Comparison of ENCODE assay signal across 18 cellular contexts in the genomic region with DNA sequence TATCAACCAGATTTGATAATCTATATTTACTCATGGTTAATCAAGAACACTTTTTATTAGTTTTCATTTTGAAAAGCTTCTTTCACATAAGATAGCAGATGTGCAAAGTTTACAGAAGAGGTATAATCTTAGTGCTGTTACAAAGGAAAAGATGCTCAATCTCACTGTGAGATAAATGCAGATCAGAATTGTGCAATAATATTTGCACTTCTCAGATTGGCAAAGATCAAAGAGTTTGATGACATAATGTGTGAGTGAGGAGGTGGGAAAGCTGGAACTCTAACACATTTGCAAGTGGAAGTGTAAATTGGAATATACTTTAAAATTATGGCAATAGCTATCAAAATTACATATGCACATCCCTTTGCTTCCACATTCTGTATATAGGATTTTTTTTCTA. TPM values are rescaled to one million over a fixed set of nuclear protein-coding genes. Genes with fewer than 3 reads are reported as not detected.
DNase-seq lines count a peak whose midpoint lies in the region; ATAC-seq, FAIRE-seq and TF ChIP-seq lines count a peak whose summit lies in the region.
"Had no signal": no experiment of that assay in that cellular context is flagged by ENCODE, and none has a peak within 500 bp of the region (broad histone marks: within the 10 kb centered on the region; RNA-seq: fewer than 3 reads in every experiment).

No MANE protein-coding gene starts in this region.

- in situ Hi-C loops in IMR-90 (cut with MboI; ENCODE audit: low sequenced_read_pairs): no loop called here

- no TSS peak for BruUV-seq in IMR-90 (replicated peaks; lab: Mats Ljungman, UMichigan)
- no TSS peak for BruUV-seq in OCI-LY7 (replicated peaks; lab: Mats Ljungman, UMichigan)

- no peak overlapping the region for H2BK20ac ChIP-seq in IMR-90 (ENCODE audit: low read depth, low read length)
- H2BK20ac ChIP-seq in H1 (ENCODE audit: low read length): no peak overlapping the region

- H2BK15ac ChIP-seq in IMR-90 (ENCODE audit: low read depth, low read length): no peak overlapping the region
- H2BK15ac ChIP-seq in H1 (ENCODE audit: low read length): no peak overlapping the region

- H3K4ac ChIP-seq in IMR-90 (ENCODE audit: low read depth, low read length): no peak overlapping the region
- no peak overlapping the region for H3K4ac ChIP-seq in H1 (replicated peaks; ENCODE audit: insufficient read length, low read depth, low read length)

- FAIRE-seq in H1 (lab: Jason Lieb, UNC): no peak
- FAIRE-seq: GM12891, GM18507 had no signal

- no peaks in the 10 kb centered on the region for H3K36me3 ChIP-seq in IMR-90 (ENCODE audit: control insufficient read depth, insufficient read depth, low read length)
- no peaks in the 10 kb centered on the region for H3K36me3 ChIP-seq in H1 (ENCODE audit: control insufficient read depth in 2 of 4, insufficient read depth in 4 of 4, low read length in 3 of 4)
- H3K36me3 ChIP-seq in Peyer's patch: no peaks in the 10 kb centered on the region
- no peaks in the 10 kb centered on the region for H3K36me3 ChIP-seq in OCI-LY7 (ENCODE audit: insufficient read depth, low read length)
- H3K36me3 ChIP-seq: BE2C; BLaER1 treated with 17β-estradiol and CSF1 and Interleukin-3, amounts not matched to agents 10 nM and 100 nM had no signal

- H3K4me1 ChIP-seq in IMR-90 (ENCODE audit: control insufficient read depth, insufficient read depth, low read length) (no peaks in the 10 kb centered on the region), H1 (replicated peaks in 1 of 4; ENCODE audit: control insufficient read depth in 3 of 4, insufficient read depth in 4 of 4, low read length in 3 of 4) (no peaks in the 10 kb centered on the region; a peak in 1 of 7 replicates), Peyer's patch (no peaks in the 10 kb centered on the region), OCI-LY7 (ENCODE audit: insufficient read depth, low read length, poor library complexity, severe bottlenecking) (no peaks in the 10 kb centered on the region)
- H3K4me1 ChIP-seq: BE2C had no signal

- TF ChIP-seq CTCF in IMR-90 (conservative IDR thresholded peaks at IDR 0.05; ENCODE audit: low read depth, low read length): no peak
- TF ChIP-seq CTCF in H1 (IDR thresholded peaks at IDR 0.05; ENCODE audit: control extremely low read depth in 1 of 3, insufficient read depth in 1 of 3, low read depth in 1 of 3, low read length in 3 of 3): no peak
- TF ChIP-seq CTCF in Peyer's patch (IDR thresholded peaks at IDR 0.05): no peak
- no peak for TF ChIP-seq CTCF in OCI-LY7 (conservative IDR thresholded peaks at IDR 0.05; ENCODE audit: low read length)

- no peak for TF ChIP-seq POLR2A in IMR-90 (IDR thresholded peaks at IDR 0.05; ENCODE audit: low read depth, low read length)
- no peak for TF ChIP-seq POLR2A in H1 (IDR thresholded peaks at IDR 0.05; ENCODE audit: control extremely low read depth in 1 of 2, low read depth in 2 of 2, low read length in 2 of 2)
- no peak for TF ChIP-seq POLR2A in Peyer's patch (IDR thresholded peaks at IDR 0.05)

- no peak overlapping the region for H2AK9ac ChIP-seq in IMR-90 (replicated peaks; ENCODE audit: low read depth, low read length, poor library complexity)

- ATAC-seq in IMR-90 (ENCODE audit: low read depth) (no peak), HG03175 (IDR thresholded peaks at IDR 0.05; ENCODE audit: unreplicated experiment) (no peak)

- no peak overlapping the region for H2BK12ac ChIP-seq in H1 (ENCODE audit: low read depth, low read length)

- H2BK120ac ChIP-seq in IMR-90 (ENCODE audit: low read depth, low read length): no peak overlapping the region
- H2BK120ac ChIP-seq in H1 (replicated peaks; ENCODE audit: low read depth, low read length): no peak overlapping the region

- H4K5ac ChIP-seq in IMR-90 (ENCODE audit: low read depth, low read length) (no peak overlapping the region), H1 (ENCODE audit: insufficient read length, low read depth, low read length) (no peak overlapping the region)

- no peaks in the 10 kb centered on the region for H3K79me2 ChIP-seq in H1 (ENCODE audit: control insufficient read depth in 1 of 2, insufficient read depth in 2 of 2, low read length in 2 of 2)
- H3K79me2 ChIP-seq in OCI-LY7 (ENCODE audit: insufficient read depth, low read depth, low read length): no peaks in the 10 kb centered on the region

- H3K23ac ChIP-seq in IMR-90 (ENCODE audit: low read depth, low read length) (no peak overlapping the region), H1 (ENCODE audit: insufficient read length) (no peak overlapping the region)

- CTCF ChIA-PET in IMR-90 (lab: Yijun Ruan, JAX) (no interaction called here), H1 (lab: Charles Lee; ENCODE audit: partially characterized antibody) (interaction anchor here (0.7 kb wide), 1 partner anchor 52 kb away, joined by 3 read pairs; no protein-coding TSS in a partner anchor), OCI-LY7 (lab: Charles Lee; ENCODE audit: unreplicated experiment) (no interaction called here)

- dilution Hi-C loops in IMR-90 (cut with HindIII; ENCODE audit: low sequenced_read_pairs, unreplicated experiment): no loop called here

- POLR2A ChIA-PET in IMR-90 (lab: Charles Lee; ENCODE audit: unreplicated experiment): no interaction called here
- POLR2A ChIA-PET in H1 (lab: Charles Lee; ENCODE audit: partially characterized antibody): no interaction called here
- POLR2A ChIA-PET in OCI-LY7 (lab: Charles Lee): interaction anchor here (0.6 kb wide), 1 partner anchor 44 kb away, joined by 3 read pairs; no protein-coding TSS in a partner anchor

- H3K4me3 ChIP-seq in IMR-90 (ENCODE audit: insufficient read depth, low read depth, low read length) (no peak overlapping the region), H1 (ENCODE audit: extremely low read depth in 1 of 4, insufficient read depth in 2 of 4, low read depth in 3 of 4, low read length in 4 of 4) (no peak overlapping the region), Peyer's patch (no peak overlapping the region), OCI-LY7 (ENCODE audit: low read depth, low read length, poor library complexity, severe bottlenecking) (no peak overlapping the region)
- H3K4me3 ChIP-seq: BLaER1 treated with 17β-estradiol and CSF1 and Interleukin-3, amounts not matched to agents 10 nM and 100 nM had no signal

- H2AFZ ChIP-seq in IMR-90 (replicated peaks; ENCODE audit: low read length, poor library complexity): no peak overlapping the region
- H2AFZ ChIP-seq in H1 (ENCODE audit: low read length): no peak overlapping the region
- no peak overlapping the region for H2AFZ ChIP-seq in OCI-LY7 (ENCODE audit: low read length)

- TF ChIP-seq EP300 in H1 (IDR thresholded peaks at IDR 0.05; ENCODE audit: borderline replicate concordance in 1 of 2, low read depth in 2 of 2, low read length in 2 of 2): no peak

- H4K91ac ChIP-seq in IMR-90 (ENCODE audit: insufficient read depth, low read depth, low read length) (no peak overlapping the region), H1 (replicated peaks; ENCODE audit: insufficient read length, low read length) (no peak overlapping the region)

- no peaks in the 10 kb centered on the region for H3K9me1 ChIP-seq in IMR-90 (ENCODE audit: insufficient read depth, low read length)

- H4K20me1 ChIP-seq in IMR-90 (ENCODE audit: insufficient read depth, low read length) (no peaks in the 10 kb centered on the region), H1 (replicated peaks in 1 of 2; ENCODE audit: control insufficient read depth in 1 of 2, insufficient read depth in 2 of 2, low read length in 2 of 2) (no peaks in the 10 kb centered on the region), OCI-LY7 (ENCODE audit: insufficient read depth, low read length) (no peaks in the 10 kb centered on the region)
- H4K20me1 ChIP-seq: BLaER1 treated with 17β-estradiol and CSF1 and Interleukin-3, amounts not matched to agents 10 nM and 100 nM had no signal

- H3K14ac ChIP-seq in IMR-90 (replicated peaks; ENCODE audit: low read depth, low read length): no peak overlapping the region
- H3K14ac ChIP-seq in H1 (ENCODE audit: insufficient read length): no peak overlapping the region

- H3K23me2 ChIP-seq in H1 (ENCODE audit: low read depth, low read length): no peaks in the 10 kb centered on the region

- no peak overlapping the region for H2AK5ac ChIP-seq in IMR-90 (ENCODE audit: low read depth, low read length)
- H2AK5ac ChIP-seq in H1 (ENCODE audit: low read depth, low read length): no peak overlapping the region

- H3K56ac ChIP-seq in IMR-90 (ENCODE audit: extremely low read depth, insufficient read depth, low read length) (no peak overlapping the region), H1 (replicated peaks; ENCODE audit: insufficient read length, low read depth, low read length) (no peak overlapping the region)

- H3K79me1 ChIP-seq in IMR-90 (ENCODE audit: low read depth in 1 of 2, low read length in 2 of 2) (no peaks in the 10 kb centered on the region), H1 (ENCODE audit: low read depth, low read length) (no peaks in the 10 kb centered on the region)

- peak; percentile 28 for DNase-seq in Ammon's horn (ENCODE audit: low spot score)
- DNase-seq in IMR-90: no peak
- no peak for DNase-seq in H1 (ENCODE audit: low read depth in 1 of 2, low spot score in 2 of 2)
- DNase-seq in Peyer's patch: no peak
- no peak for DNase-seq in OCI-LY7 (ENCODE audit: low spot score)
- DNase-seq: BE2C; CD4-positive, alpha-beta T cell; CD8-positive, alpha-beta memory T cell; DMS53; DMS79 treated with DMSO at 0.1 percent for 48 hours; GF-D8; GOT3; H7; HCEC 1CT had no signal

- TF ChIP-seq RAD21 in IMR-90 (IDR thresholded peaks at IDR 0.05; ENCODE audit: low read length) (no peak), H1 (IDR thresholded peaks at IDR 0.05 in 1 of 2, conservative IDR thresholded peaks at IDR 0.05 in 1 of 2; ENCODE audit: low read depth in 2 of 2, low read length in 2 of 2) (no peak)

- H4K8ac ChIP-seq in IMR-90 (ENCODE audit: low read depth in 2 of 2, low read length in 2 of 2) (no peak overlapping the region), H1 (ENCODE audit: extremely low read depth, insufficient read depth, low read length) (no peak overlapping the region)

- H3K27ac ChIP-seq in IMR-90 (ENCODE audit: insufficient read depth, low read length) (no peak overlapping the region), H1 (ENCODE audit: low read depth, low read length) (no peak overlapping the region), Peyer's patch (no peak overlapping the region), OCI-LY7 (ENCODE audit: low read depth, low read length, poor library complexity, severe bottlenecking) (no peak overlapping the region)
- H3K27ac ChIP-seq: BLaER1 treated with 17β-estradiol and CSF1 and Interleukin-3, amounts not matched to agents 10 nM and 100 nM had no signal

- no peak overlapping the region for H3K9ac ChIP-seq in IMR-90 (ENCODE audit: low read depth, low read length)
- no peak overlapping the region for H3K9ac ChIP-seq in H1 (replicated peaks in 1 of 4; ENCODE audit: extremely low read depth in 1 of 4, low read depth in 3 of 4, low read length in 3 of 4)
- H3K9ac ChIP-seq: BLaER1 treated with 17β-estradiol and CSF1 and Interleukin-3, amounts not matched to agents 10 nM and 100 nM had no signal

- peaks cover 22% of the 10 kb centered on the region for H3K27me3 ChIP-seq in IMR-90 (ENCODE audit: control insufficient read depth, insufficient read depth, low read length)
- no peaks in the 10 kb centered on the region for H3K27me3 ChIP-seq in H1 (replicated peaks in 1 of 4; ENCODE audit: control insufficient read depth in 3 of 4, extremely low read depth in 1 of 4, insufficient read depth in 3 of 4, low read length in 3 of 4)
- no peaks in the 10 kb centered on the region for H3K27me3 ChIP-seq in Peyer's patch
- H3K27me3 ChIP-seq: BE2C; BLaER1 treated with 17β-estradiol and CSF1 and Interleukin-3, amounts not matched to agents 10 nM and 100 nM had no signal

- H3K9me3 ChIP-seq in IMR-90 (ENCODE audit: control insufficient read depth, insufficient read depth, low read length) (no peaks in the 10 kb centered on the region), H1 (ENCODE audit: insufficient read depth in 2 of 2, low read depth in 1 of 2, low read length in 1 of 2) (no peaks in the 10 kb centered on the region), Peyer's patch (no peaks in the 10 kb centered on the region), OCI-LY7 (ENCODE audit: low read length) (no peaks in the 10 kb centered on the region)
- H3K9me3 ChIP-seq: BE2C; BLaER1 treated with 17β-estradiol and CSF1 and Interleukin-3, amounts not matched to agents 10 nM and 100 nM had no signal

- no peak overlapping the region for H3K18ac ChIP-seq in IMR-90 (ENCODE audit: low read depth, low read length)
- no peak overlapping the region for H3K18ac ChIP-seq in H1 (ENCODE audit: extremely low read depth, low read length)

- H2BK5ac ChIP-seq in IMR-90 (ENCODE audit: low read depth, low read length, poor library complexity, severe bottlenecking) (no peak overlapping the region), H1 (ENCODE audit: low read depth, low read length) (no peak overlapping the region)

- H3K4me2 ChIP-seq in IMR-90 (ENCODE audit: low read depth, low read length) (no peak overlapping the region), H1 (ENCODE audit: insufficient read depth in 1 of 2, low read depth in 2 of 2, low read length in 2 of 2) (no peak overlapping the region), OCI-LY7 (ENCODE audit: low read length) (no peak overlapping the region)
- H3K4me2 ChIP-seq: BLaER1 treated with 17β-estradiol and CSF1 and Interleukin-3, amounts not matched to agents 10 nM and 100 nM had no signal

- no peaks in the 10 kb centered on the region for H3K9me2 ChIP-seq in OCI-LY7 (ENCODE audit: insufficient read depth, low read length)

- intact Hi-C loops in IMR-90 (cut with micrococcal nuclease): no loop called here
- intact Hi-C loops in OCI-LY7 (cut with micrococcal nuclease; ENCODE audit: unreplicated experiment): no loop called here

RNA-seq across cellular contexts. Expression of a gene that starts 21.5 kb away (rescaled TPM):
- total RNA-seq in IMR-90 (2012; rRNA removed): 28.6 and 32.3 TPM in 2 replicates
- 14.3 and 17.8 TPM in 2 replicates for polyA plus RNA-seq in IMR-90 (2012; rRNA removed)
- 7.2 and 13.7 TPM in 2 replicates for polyA plus RNA-seq in IMR-90 (2012; cell fraction: cytosol; rRNA removed)
- polyA plus RNA-seq in IMR-90 (2012; cell fraction: nucleus; rRNA removed; ENCODE audit: low replicate concordance): 1.8 and 8.6 TPM in 2 replicates
- 10.3 and 12.4 TPM in 2 replicates for total RNA-seq in H1 (2021; fragmentation: NEBNext Ultra II Directional; extraction: Animal tissue kit (Norgen Biotek cat#: 25700))
- 8.3 and 10.1 TPM in 2 replicates for polyA plus RNA-seq in H1 (2011; rRNA removed)
- polyA plus RNA-seq in H1 (2011; cell fraction: cytosol; rRNA removed): 13.3 TPM
- polyA plus RNA-seq in H1 (2011; cell fraction: nucleus; rRNA removed): 7.8 TPM
- 11.8 to 13.7 TPM (median 12.4 TPM) in 4 replicates for polyA plus RNA-seq in H1 (2012, experiment 1 of 2)
- 2.3 TPM for polyA plus RNA-seq in H1 (2012, experiment 2 of 2)
- 10.1 TPM for polyA plus RNA-seq in H1 (2013, experiment 1 of 2)
- 10.0 TPM for polyA plus RNA-seq in H1 (2013, experiment 2 of 2)
- 12.7 and 13.0 TPM in 2 replicates for polyA minus RNA-seq in H1 (2011; rRNA and poly(A)+ RNA removed)
- 6.7 TPM for polyA minus RNA-seq in H1 (2011; cell fraction: cytosol; rRNA and poly(A)+ RNA removed)
- polyA minus RNA-seq in H1 (2011; cell fraction: nucleus; rRNA and poly(A)+ RNA removed): 7.5 TPM
- 10 to 100 TPM in 3 of 4 donors, 1 to 10 TPM in 1; 9.5 to 37.1 (median 18.5) TPM for total RNA-seq in Peyer's patch
- 19.5 and 20.9 TPM in 2 replicates for total RNA-seq in OCI-LY7 (2014; rRNA removed; shearing (Covaris generic))
- total RNA-seq in OCI-LY7 (2022): 24.3 and 24.5 TPM in 2 replicates

RNA-seq across cellular contexts. Expression of a gene that starts 27.4 kb away (rescaled TPM):
- total RNA-seq in IMR-90 (2012; rRNA removed) (21.5 and 54.2 TPM in 2 replicates), Peyer's patch (10 to 100 TPM; 38.5 to 55.4 (median 52.6) TPM), OCI-LY7 (2022) (19.4 and 21.2 TPM in 2 replicates)
- polyA plus RNA-seq in IMR-90 (2012; rRNA removed) (6.0 and 8.1 TPM in 2 replicates), H1 (2011; rRNA removed) (1.6 and 2.7 TPM in 2 replicates)
- polyA plus RNA-seq in IMR-90 (2012; cell fraction: cytosol; rRNA removed): 0.52 and 0.96 TPM in 2 replicates
- polyA plus RNA-seq in IMR-90 (2012; cell fraction: nucleus; rRNA removed; ENCODE audit: low replicate concordance): 0.30 and 3.6 TPM in 2 replicates
- total RNA-seq in H1 (2021; fragmentation: NEBNext Ultra II Directional; extraction: Animal tissue kit (Norgen Biotek cat#: 25700)): 18.3 and 18.8 TPM in 2 replicates
- polyA plus RNA-seq in H1 (2011; cell fraction: cytosol; rRNA removed): 4.5 TPM
- polyA plus RNA-seq in H1 (2011; cell fraction: nucleus; rRNA removed): 2.6 TPM
- polyA plus RNA-seq in H1 (2012, experiment 1 of 2): 8.1 to 17.0 TPM (median 9.4 TPM) in 4 replicates
- 0.62 TPM for polyA plus RNA-seq in H1 (2012, experiment 2 of 2)
- 14.6 TPM for polyA plus RNA-seq in H1 (2013, experiment 1 of 2)
- 13.8 TPM for polyA plus RNA-seq in H1 (2013, experiment 2 of 2)
- polyA minus RNA-seq in H1 (2011; rRNA and poly(A)+ RNA removed): 4.6 and 7.4 TPM in 2 replicates
- polyA minus RNA-seq in H1 (2011; cell fraction: cytosol; rRNA and poly(A)+ RNA removed): 7.9 TPM
- polyA minus RNA-seq in H1 (2011; cell fraction: nucleus; rRNA and poly(A)+ RNA removed): 9.3 TPM
- total RNA-seq in OCI-LY7 (2014; rRNA removed; shearing (Covaris generic)): 19.0 and 19.9 TPM in 2 replicates
